6 cellular contexts compared by ENCODE assay signal in genomic region chr4:47936336-47936735, GRCh38.
"Had no signal": no experiment of that assay in that cellular context is flagged by ENCODE, and none has a peak within 500 bp of the region (broad histone marks: within the 10 kb centered on the region; RNA-seq: fewer than 3 reads in every experiment).

No MANE protein-coding gene starts in this region.

- FAIRE-seq: HTR-8/SVneo, K562 had no signal

- H3K4me3 Mint-ChIP-seq: IgD-negative memory B cell had no signal

- H3K27ac Mint-ChIP-seq: IgD-negative memory B cell had no signal

- H3K36me3 Mint-ChIP-seq: IgD-negative memory B cell had no signal

- H3K4me1 Mint-ChIP-seq: IgD-negative memory B cell had no signal

- H3K9me3 Mint-ChIP-seq: IgD-negative memory B cell had no signal

- H3K27ac ChIP-seq: HL-60 had no signal

- ATAC-seq: K562 had no signal

- DNase-seq: IMR-90, KBM-7 had no signal

- H3K4me3 ChIP-seq: K562 had no signal
